ENCODE assay signal across 1 cellular context in genomic region chr11:2667940-2668339, GRCh38.
TF ChIP-seq lines count a peak whose summit lies in the region.

No MANE protein-coding gene starts in this region.

TF ChIP-seq in GM12878, 131 proteins besides CTCF, POLR2A, EP300 and RAD21 (continued from another document):
- TF ChIP-seq NKRF (conservative IDR thresholded peaks at IDR 0.05): no peak
- TF ChIP-seq ZBTB33 (IDR thresholded peaks at IDR 0.05): no peak
- TF ChIP-seq CBFB (IDR thresholded peaks at IDR 0.05; ENCODE audit: low read depth): no peak
- TF ChIP-seq SIX5 (IDR thresholded peaks at IDR 0.05; ENCODE audit: low read depth, low read length, severe bottlenecking): no peak
- no peak for TF ChIP-seq TCF7 (IDR thresholded peaks at IDR 0.05; ENCODE audit: borderline replicate concordance)
- TF ChIP-seq FOS (IDR thresholded peaks at IDR 0.05; ENCODE audit: borderline replicate concordance, extremely low read depth, insufficient read length): no peak
- no peak for TF ChIP-seq ASH2L (IDR thresholded peaks at IDR 0.05; ENCODE audit: borderline replicate concordance, low read depth)
- TF ChIP-seq DPF2 (IDR thresholded peaks at IDR 0.05): no peak
- TF ChIP-seq FOXK2 (IDR thresholded peaks at IDR 0.05): no peak
- TF ChIP-seq MYB (IDR thresholded peaks at IDR 0.05; ENCODE audit: borderline replicate concordance, low read depth, low read length): no peak
